Comparison of ENCODE assay signal across 8 cellular contexts in the genomic region with DNA sequence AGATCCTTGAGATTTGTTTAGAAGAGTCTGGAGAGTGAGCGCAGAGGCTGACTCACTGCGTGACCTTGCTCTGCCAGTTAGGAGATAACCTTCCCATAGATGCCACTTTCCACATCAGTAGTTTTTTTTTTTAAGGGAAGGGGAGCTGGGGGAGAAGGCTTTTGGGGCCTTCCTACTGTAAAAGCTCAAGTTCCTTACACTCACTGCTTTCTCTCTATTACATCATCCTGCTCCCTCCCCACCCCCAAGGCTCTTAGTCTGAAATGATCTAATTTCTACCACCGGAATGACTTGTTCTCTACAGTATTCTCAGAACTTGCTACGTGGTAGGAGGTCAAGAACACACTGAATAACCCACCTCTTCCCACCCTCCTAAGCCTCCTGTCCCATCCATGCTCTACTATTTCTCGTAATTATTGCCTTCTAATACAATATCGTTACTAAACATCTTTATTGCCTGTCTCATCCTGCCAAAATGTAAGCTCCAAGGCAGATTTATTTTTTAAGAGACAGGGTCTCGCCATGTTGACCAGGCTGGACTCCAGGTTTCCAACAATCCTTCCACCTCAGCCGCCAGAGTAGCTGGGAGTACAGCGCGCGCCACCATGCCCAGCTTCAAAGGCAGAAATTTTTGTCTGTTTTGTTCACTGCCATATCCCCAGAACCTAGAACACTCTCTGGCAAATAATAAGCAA. TPM values are rescaled to one million over a fixed set of nuclear protein-coding genes. Genes with fewer than 3 reads are reported as not detected.
A peak's percentile ranks its signal among the peaks of the same experiment; 100 is the strongest.
DNase-seq lines count a peak whose midpoint lies in the region; ATAC-seq, FAIRE-seq and TF ChIP-seq lines count a peak whose summit lies in the region.

No MANE protein-coding gene starts in this region.

- peaks cover 53% of the 10 kb centered on the region for H3K79me2 ChIP-seq in ACC112 (ENCODE audit: control insufficient read depth, insufficient read depth, low read length, unreplicated experiment)

- peak overlapping the region; percentile 72 to 82 for H3K9ac ChIP-seq in mucosa of rectum (ENCODE audit: low read depth in 1 of 2, low read length in 2 of 2)

- H3K9me3 ChIP-seq in mucosa of rectum (ENCODE audit: control insufficient read depth in 2 of 2, low read length in 2 of 2) = no peaks in the 10 kb centered on the region
- H3K9me3 ChIP-seq in transverse colon = no peaks in the 10 kb centered on the region

- peak overlapping the region; percentile 91 for H3K27ac ChIP-seq in ACC112 (ENCODE audit: low read depth, low read length)
- H3K27ac ChIP-seq in mucosa of rectum (ENCODE audit: low read depth in 2 of 2, low read length in 2 of 2) = no peak overlapping the region
- peak overlapping the region; percentile 93 to 97 (median 96) for H3K27ac ChIP-seq in transverse colon

- peak; percentile 71 for DNase-seq in SIG-M5 (lab: John Stamatoyannopoulos, UW)
- peak; percentile 78 for DNase-seq in bronchial epithelial cell (ENCODE audit: low read depth)
- no peak for DNase-seq in transverse colon

- H3K27me3 ChIP-seq in ACC112 (ENCODE audit: insufficient read depth, low read length) (no peaks in the 10 kb centered on the region), bronchial epithelial cell (ENCODE audit: control insufficient read depth, insufficient read depth, low read length) (no peaks in the 10 kb centered on the region), mucosa of rectum (ENCODE audit: control insufficient read depth in 2 of 2, insufficient read depth in 2 of 2, low read length in 2 of 2) (no peaks in the 10 kb centered on the region), transverse colon (no peaks in the 10 kb centered on the region)

- intact Hi-C loops in transverse colon (cut with DNase I; ENCODE audit: low total_unique reads) = no loop called here

- peaks cover 10% of the 10 kb centered on the region for H3K4me1 ChIP-seq in ACC112 (ENCODE audit: control insufficient read depth, insufficient read depth, low read length, unreplicated experiment)
- peaks cover 13 to 17% of the 10 kb centered on the region in 2 donors for H3K4me1 ChIP-seq in mucosa of rectum (ENCODE audit: control insufficient read depth in 2 of 2, insufficient read depth in 2 of 2, low read length in 2 of 2)
- peaks cover 12 to 34% (median 19%) of the 10 kb centered on the region in 4 donors for H3K4me1 ChIP-seq in transverse colon

- TF ChIP-seq CTCF in bronchial epithelial cell (IDR thresholded peaks at IDR 0.05; ENCODE audit: insufficient read depth, low read length, severe bottlenecking) (no peak), transverse colon (IDR thresholded peaks at IDR 0.05) (no peak)

- FAIRE-seq in bronchial epithelial cell (lab: Jason Lieb, UNC) = no peak

- H3K4me3 ChIP-seq in ACC112 (ENCODE audit: low read depth, low read length) = peak overlapping the region; percentile 91
- peak overlapping the region; percentile 89 for H3K4me3 ChIP-seq in bronchial epithelial cell (ENCODE audit: low read depth, low read length)
- H3K4me3 ChIP-seq in mucosa of rectum (ENCODE audit: low read length in 2 of 2) = peak overlapping the region; percentile 71 to 98
- peak overlapping the region in 3 of 4 donors; percentile 90 to 100 (median 96) for H3K4me3 ChIP-seq in transverse colon

- TF ChIP-seq EP300 in transverse colon (IDR thresholded peaks at IDR 0.05; ENCODE audit: low read depth) = no peak

- peak; percentile 67 for TF ChIP-seq POLR2A in GM18505 (IDR thresholded peaks at IDR 0.05; ENCODE audit: borderline replicate concordance, extremely low read depth, insufficient read depth, insufficient read length)
- no peak for TF ChIP-seq POLR2A in transverse colon (IDR thresholded peaks at IDR 0.05)

- ATAC-seq in GM18505 (IDR thresholded peaks at IDR 0.05; ENCODE audit: unreplicated experiment) = no peak
- no peak for ATAC-seq in GM21786 (IDR thresholded peaks at IDR 0.05; ENCODE audit: unreplicated experiment)
- ATAC-seq in HG03457 (IDR thresholded peaks at IDR 0.05; ENCODE audit: unreplicated experiment) = no peak

- H2AFZ ChIP-seq in ACC112 (ENCODE audit: low read length, unreplicated experiment) = no peak overlapping the region

- in situ Hi-C loops in transverse colon (cut with MboI; ENCODE audit: low pct_ligation_motif_present in 1 of 4, low pct_unique_long_range_greater_than_20kb in 1 of 4, low sequenced_read_pairs in 3 of 4) = no loop called here

- WGBS in transverse colon (ENCODE audit: low coverage in 1 of 2), 2 donors = 13 to 24% methylated on average over 9 to 11 of the region's 11 CpGs

- no peaks in the 10 kb centered on the region; the same call in 1 of the 2 replicates for H3K36me3 ChIP-seq in ACC112 (ENCODE audit: insufficient read depth, low read length)
- peaks cover 7% of the 10 kb centered on the region for H3K36me3 ChIP-seq in bronchial epithelial cell (ENCODE audit: control insufficient read depth, insufficient read depth, low read length)
- H3K36me3 ChIP-seq in mucosa of rectum (ENCODE audit: control insufficient read depth in 2 of 2, insufficient read depth in 2 of 2, low read length in 2 of 2) = peaks cover 0 to 4% of the 10 kb centered on the region in 2 donors
- peaks cover 0 to 2% (median 0%) of the 10 kb centered on the region in 4 donors for H3K36me3 ChIP-seq in transverse colon

RNA-seq across cellular contexts. Expression of gene LONP1, which starts 1.2 kb away (rescaled TPM):
- 220 and 272 TPM in 2 replicates for total RNA-seq in bronchial epithelial cell
- 100 to 1,000 TPM in 1 of 4 donors, 10 to 100 TPM in 3; 28.7 to 164 (median 39.8) TPM for total RNA-seq in transverse colon

RNA-seq across cellular contexts. Expression of gene CATSPERD, which starts 1.7 kb away (rescaled TPM):
- total RNA-seq in bronchial epithelial cell (not detected in 2 replicates), transverse colon (not detected)

RNA-seq across cellular contexts. Expression of gene RPL36, which starts 28.6 kb away (rescaled TPM):
- total RNA-seq in bronchial epithelial cell (718 and 1,018 TPM in 2 replicates), transverse colon (100 to 1,000 TPM in 3 of 4 donors, 10 to 100 TPM in 1; 87.9 to 636 (median 329) TPM)

RNA-seq across cellular contexts. Expression of gene HSD11B1L, which starts 37.9 kb away (rescaled TPM):
- total RNA-seq in bronchial epithelial cell (7.1 and 8.6 TPM in 2 replicates), transverse colon (10 to 100 TPM; 10.8 to 30.1 (median 16.6) TPM)

RNA-seq across cellular contexts. Expression of gene MICOS13, which starts 38.4 kb away (rescaled TPM):
- total RNA-seq in bronchial epithelial cell = 30.0 and 54.0 TPM in 2 replicates
- total RNA-seq in transverse colon = 10 to 100 TPM; 30.3 to 73.5 (median 52.6) TPM

Comparison
In these comparisons a context has a peak if more than half of its experiments do, and no peak if none do; other contexts are left out.
1. H3K27ac ChIP-seq: peak in ACC112 (single experiment) and transverse colon (4 of 4); none in mucosa of rectum (0 of 2).
2. Peak in every context shown above with its lines, with median percentiles within 50 percentile points of each other: H3K4me3 ChIP-seq.